11 cellular contexts compared by ENCODE assay signal in the genomic region with DNA sequence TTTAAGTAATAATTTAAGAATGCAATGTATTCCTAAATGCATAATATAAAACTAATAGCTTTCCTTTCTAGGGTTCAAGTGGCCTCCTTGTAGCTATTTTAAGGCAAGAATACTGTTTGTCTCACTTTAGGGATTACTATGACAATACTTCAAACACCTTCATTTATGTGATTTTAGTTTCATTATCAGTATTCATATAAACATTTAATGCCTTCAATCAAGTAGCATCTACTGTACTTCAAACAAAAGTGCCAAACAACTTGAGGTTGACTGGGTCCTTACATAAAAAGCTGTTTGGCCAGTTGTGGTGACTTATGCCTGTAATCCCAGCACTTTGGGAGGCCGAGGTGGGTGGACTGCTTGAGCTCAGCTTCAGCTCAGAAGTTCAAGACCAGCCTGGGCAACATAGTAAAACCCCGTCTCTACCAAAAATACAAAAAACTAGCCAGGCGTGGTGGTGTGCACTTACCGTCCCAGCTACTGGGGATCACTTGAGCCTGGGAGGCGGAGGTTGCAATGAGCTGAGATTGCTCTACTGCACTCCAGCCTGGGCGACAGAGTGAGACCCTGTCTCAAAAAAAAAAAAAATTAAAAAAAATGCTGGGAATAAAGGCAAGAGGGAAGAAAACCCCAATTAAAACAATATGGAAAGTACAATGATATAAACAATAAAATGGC. TPM values are rescaled to one million over a fixed set of nuclear protein-coding genes. Genes with fewer than 3 reads are reported as not detected.
A peak's percentile ranks its signal among the peaks of the same experiment; 100 is the strongest.
DNase-seq lines count a peak whose midpoint lies in the region; ATAC-seq and TF ChIP-seq lines count a peak whose summit lies in the region.
"Had no signal": no experiment of that assay in that cellular context is flagged by ENCODE, and none has a peak within 500 bp of the region (broad histone marks: within the 10 kb centered on the region; RNA-seq: fewer than 3 reads in every experiment).

No MANE protein-coding gene starts in this region.

- no peaks in the 10 kb centered on the region for H3K9me3 Mint-ChIP-seq in activated CD8-positive, alpha-beta T cell treated with anti-CD3 and anti-CD28 coated beads, Interleukin-2, amount 10 ng/mL, durations not matched to agents 7 days and 5 days (ENCODE audit: insufficient read depth)

- H3K36me3 ChIP-seq in GM06990 (ENCODE audit: control insufficient read depth, insufficient read depth, low read length) = peaks cover 1% of the 10 kb centered on the region
- no peaks in the 10 kb centered on the region for H3K36me3 ChIP-seq in colonic mucosa

- H3K27me3 ChIP-seq in GM06990 (replicated peaks; ENCODE audit: control insufficient read depth, insufficient read depth, low read length) = no peaks in the 10 kb centered on the region
- no peaks in the 10 kb centered on the region for H3K27me3 ChIP-seq in colonic mucosa

- peaks cover 46% of the 10 kb centered on the region for H3K36me3 Mint-ChIP-seq in activated CD8-positive, alpha-beta T cell treated with anti-CD3 and anti-CD28 coated beads, Interleukin-2, amount 10 ng/mL, durations not matched to agents 7 days and 5 days (ENCODE audit: low read depth)

- no peaks in the 10 kb centered on the region for H3K27me3 Mint-ChIP-seq in activated CD8-positive, alpha-beta T cell treated with anti-CD3 and anti-CD28 coated beads, Interleukin-2, amount 10 ng/mL, durations not matched to agents 7 days and 5 days (ENCODE audit: low read depth)

- ATAC-seq in GM19035 (IDR thresholded peaks at IDR 0.05; ENCODE audit: unreplicated experiment) = peak; percentile 45
- peak; percentile 61 for ATAC-seq in HG02938 (IDR thresholded peaks at IDR 0.05; ENCODE audit: unreplicated experiment)
- ATAC-seq in activated CD8-positive, alpha-beta T cell treated with anti-CD3 and anti-CD28 coated beads, Interleukin-2, amount 10 ng/mL, durations not matched to agents 7 days and 5 days = peak; percentile 62

- H3K27ac ChIP-seq in colonic mucosa (no peak overlapping the region), RWPE1 (no peak overlapping the region)

- intact Hi-C loops in colonic mucosa (cut with DNase I) = no loop called here

- no peak overlapping the region for H3K27ac Mint-ChIP-seq in activated CD8-positive, alpha-beta T cell treated with anti-CD3 and anti-CD28 coated beads, Interleukin-2, amount 10 ng/mL, durations not matched to agents 7 days and 5 days

- H3K4me1 Mint-ChIP-seq in activated CD8-positive, alpha-beta T cell treated with anti-CD3 and anti-CD28 coated beads, Interleukin-2, amount 10 ng/mL, durations not matched to agents 7 days and 5 days (ENCODE audit: low read depth) = peaks cover 67% of the 10 kb centered on the region

- peak overlapping the region; percentile 1; the same call in 1 of the 2 replicates for H3K4me3 ChIP-seq in GM06990 (replicated peaks; ENCODE audit: low read depth, low read length)
- H3K4me3 ChIP-seq in colonic mucosa = no peak overlapping the region

- TF ChIP-seq CTCF in GM06990 (IDR thresholded peaks at IDR 0.05; ENCODE audit: insufficient read depth, low read length, poor library complexity, severe bottlenecking) = no peak
- TF ChIP-seq CTCF in colonic mucosa (IDR thresholded peaks at IDR 0.05) = no peak
- no peak for TF ChIP-seq CTCF in RWPE1 (conservative IDR thresholded peaks at IDR 0.05; ENCODE audit: low read depth)

- no peak overlapping the region for H3K9ac ChIP-seq in colonic mucosa (ENCODE audit: low read depth in 2 of 2, low read length in 2 of 2)

- POLR2A ChIA-PET in activated CD8-positive, alpha-beta T cell treated with anti-CD3 and anti-CD28 coated beads, Interleukin-2, amount 10 ng/mL, durations not matched to agents 7 days and 5 days (lab: Charles Lee) = interaction anchor here (0.7 to 1.4 kb wide), 2 partner anchors 8 to 126 kb away, joined by 3 to 16 read pairs; a partner anchor contains a TSS
- POLR2A ChIA-PET in RWPE1 (lab: Yijun Ruan, JAX; ENCODE audit: low non-redundant PET) = no interaction called here

- CTCF ChIA-PET in activated CD8-positive, alpha-beta T cell treated with anti-CD3 and anti-CD28 coated beads, Interleukin-2, amount 10 ng/mL, durations not matched to agents 7 days and 5 days (lab: Charles Lee) = interaction anchor here (0.9 to 2.1 kb wide), 5 partner anchors 9 to 35 kb away, joined by 3 to 9 read pairs (median 4); a partner anchor contains a TSS
- CTCF ChIA-PET in RWPE1 (lab: Yijun Ruan, JAX) = interaction anchor here (0.6 kb wide), 1 partner anchor 171 kb away, joined by 4 read pairs; no protein-coding TSS in a partner anchor

- DNase-seq in GM06990 (ENCODE audit: extremely low read depth, insufficient read length) (peak; percentile 62), putamen (ENCODE audit: low spot score) (no peak), colonic mucosa (no peak), RWPE1 (ENCODE audit: low spot score) (no peak)
- no peak for DNase-seq in activated CD8-positive, alpha-beta T cell treated with anti-CD3 and anti-CD28 coated beads, Interleukin-2, amount 10 ng/mL, durations not matched to agents 7 days and 5 days
- DNase-seq in central memory CD4-positive, alpha-beta T cell = no peak
- DNase-seq: activated effector memory CD4-positive, alpha-beta T cell treated with Interleukin-2 at 50 U/mL for 16 hours; Caco-2; NCI-H1092 treated with DMSO at 0.1 percent for 48 hours had no signal

- H3K4me1 ChIP-seq in colonic mucosa = peaks cover 2% of the 10 kb centered on the region

- no peaks in the 10 kb centered on the region for H3K9me3 ChIP-seq in colonic mucosa
- H3K9me3 ChIP-seq: Caco-2 had no signal

- H3K4me3 Mint-ChIP-seq in activated CD8-positive, alpha-beta T cell treated with anti-CD3 and anti-CD28 coated beads, Interleukin-2, amount 10 ng/mL, durations not matched to agents 7 days and 5 days = peak overlapping the region; percentile 36

RNA-seq across cellular contexts. Expression of a gene that starts 9.3 kb away (rescaled TPM):
- 10 to 100 TPM; 40.4 to 45.8 TPM for total RNA-seq in activated CD8-positive, alpha-beta T cell treated with anti-CD3 and anti-CD28 coated beads, Interleukin-2, amount 10 ng/mL, durations not matched to agents 7 days and 5 days
- 10 to 100 TPM; 21.3 to 36.7 TPM for total RNA-seq in colonic mucosa
